Comparison of ENCODE assay signal across 17 cellular contexts in genomic region chr9:4837126-4837767, GRCh38. TPM values are rescaled to one million over a fixed set of nuclear protein-coding genes. Genes with fewer than 3 reads are reported as not detected.
DNase-seq lines count a peak whose midpoint lies in the region; ATAC-seq, FAIRE-seq and TF ChIP-seq lines count a peak whose summit lies in the region.
"Had no signal": no experiment of that assay in that cellular context is flagged by ENCODE, and none has a peak within 500 bp of the region (broad histone marks: within the 10 kb centered on the region; RNA-seq: fewer than 3 reads in every experiment).

No MANE protein-coding gene starts in this region.

- no peak for TF ChIP-seq EP300 in sigmoid colon (IDR thresholded peaks at IDR 0.05)

- intact Hi-C loops in sigmoid colon (cut with DNase I) = no loop called here

- TF ChIP-seq CTCF in fibroblast of pulmonary artery (IDR thresholded peaks at IDR 0.05; ENCODE audit: low read length, missing control alignments) = no peak
- TF ChIP-seq CTCF in sigmoid colon (IDR thresholded peaks at IDR 0.05) = no peak

- H3K27ac ChIP-seq in sigmoid colon = no peak overlapping the region
- H3K27ac ChIP-seq in effector memory CD4-positive, alpha-beta T cell (ENCODE audit: insufficient read depth, low read length, poor library complexity, severe bottlenecking) = no peak overlapping the region
- H3K27ac ChIP-seq: PC-9, VCaP had no signal

- H3K36me3 ChIP-seq in sigmoid colon = peaks cover 0 to 26% (median 3%) of the 10 kb centered on the region in 4 donors
- peaks cover 4% of the 10 kb centered on the region for H3K36me3 ChIP-seq in effector memory CD4-positive, alpha-beta T cell (ENCODE audit: control insufficient read depth, insufficient read depth, low read length)

- WGBS in sigmoid colon, 2 donors = 81 to 87% methylated on average over 5 of the region's 5 CpGs

- DNase-seq in GM12891 (ENCODE audit: insufficient read length, low spot score) (no peak), amniotic epithelial cell (ENCODE audit: low read depth) (peak; percentile 46), fibroblast of pulmonary artery (ENCODE audit: low read depth) (peak; percentile 55), skeletal muscle cell (ENCODE audit: low read depth) (peak; percentile 74), sigmoid colon (no peak), cerebellum (ENCODE audit: low spot score) (no peak)
- no peak for DNase-seq in effector memory CD4-positive, alpha-beta T cell
- DNase-seq: activated effector memory CD4-positive, alpha-beta T cell treated with anti-CD3 and anti-CD28 coated beads, Interleukin-2, amount 50 U/mL, for 16 hours; DMS79; KBM-7; NCI-H1436 treated with DMSO at 0.1 percent for 48 hours; NCI-H446; right cardiac atrium had no signal

- FAIRE-seq in GM12891 (lab: Jason Lieb, UNC) = peak; percentile 45

- no peak for ATAC-seq in HG03439 (IDR thresholded peaks at IDR 0.05; ENCODE audit: unreplicated experiment)

- peaks cover 0 to 6% (median 0%) of the 10 kb centered on the region in 4 donors for H3K4me1 ChIP-seq in sigmoid colon
- H3K4me1 ChIP-seq in effector memory CD4-positive, alpha-beta T cell (ENCODE audit: control insufficient read depth, insufficient read depth, low read length, poor library complexity, severe bottlenecking) = no peaks in the 10 kb centered on the region

- H3K27me3 ChIP-seq in sigmoid colon = no peaks in the 10 kb centered on the region
- H3K27me3 ChIP-seq in effector memory CD4-positive, alpha-beta T cell (replicated peaks; ENCODE audit: control insufficient read depth, insufficient read depth, low read length, poor library complexity, severe bottlenecking) = no peaks in the 10 kb centered on the region

- H3K4me3 ChIP-seq in fibroblast of pulmonary artery (replicated peaks; ENCODE audit: low read depth, low read length) (no peak overlapping the region), skeletal muscle cell (ENCODE audit: low read depth, low read length) (no peak overlapping the region), sigmoid colon (no peak overlapping the region)
- H3K4me3 ChIP-seq in effector memory CD4-positive, alpha-beta T cell (ENCODE audit: insufficient read depth, low read depth, low read length, poor library complexity, severe bottlenecking) = no peak overlapping the region
- H3K4me3 ChIP-seq: lung, PC-9 had no signal

- H3K9me3 ChIP-seq in sigmoid colon = no peaks in the 10 kb centered on the region
- H3K9me3 ChIP-seq in effector memory CD4-positive, alpha-beta T cell (ENCODE audit: control insufficient read depth, low read length) = no peaks in the 10 kb centered on the region

- TF ChIP-seq POLR2A in GM12891 (IDR thresholded peaks at IDR 0.05; ENCODE audit: low read depth, low read length) (no peak), sigmoid colon (IDR thresholded peaks at IDR 0.05) (no peak)

TF ChIP-seq in GM12891, 5 proteins besides CTCF, POLR2A, EP300 and RAD21:
- TF ChIP-seq POU2F2 (IDR thresholded peaks at IDR 0.05; ENCODE audit: low read depth, low read length) (no peak), POLR2AphosphoS5 (IDR thresholded peaks at IDR 0.05; ENCODE audit: low read depth, low read length) (no peak), TAF1 (IDR thresholded peaks at IDR 0.05; ENCODE audit: low read depth, low read length) (no peak), SPI1 (IDR thresholded peaks at IDR 0.05; ENCODE audit: low read depth, low read length) (no peak), PAX5 (IDR thresholded peaks at IDR 0.05; ENCODE audit: insufficient read depth, low read length, severe bottlenecking) (no peak)

RNA-seq across cellular contexts. Expression of gene RCL1, which starts 44.5 kb away (rescaled TPM):
- polyA plus RNA-seq in GM12891 (2012; ENCODE audit: low read depth, missing spikeins) = 15.3 TPM
- 10 to 100 TPM; 19.7 to 24.1 (median 21.9) TPM for total RNA-seq in sigmoid colon
- polyA plus RNA-seq in sigmoid colon = 10 to 100 TPM in 1 of 3 donors, 1 to 10 TPM in 2; 5.1 to 14.5 (median 8.4) TPM
- 26.4 TPM for total RNA-seq in cerebellum

Comparison
In these comparisons a context has a peak if more than half of its experiments do, and no peak if none do; other contexts are left out.
1. DNase-seq: peak in amniotic epithelial cell (single experiment), fibroblast of pulmonary artery (single experiment) and skeletal muscle cell (single experiment); none in GM12891 (single experiment), sigmoid colon (single experiment), cerebellum (single experiment) and effector memory CD4-positive, alpha-beta T cell (0 of 3).